18 cellular contexts compared by ENCODE assay signal in genomic region chr13:113751491-113751890, GRCh38. TPM values are rescaled to one million over a fixed set of nuclear protein-coding genes. Genes with fewer than 3 reads are reported as not detected.
DNase-seq lines count a peak whose midpoint lies in the region; ATAC-seq, FAIRE-seq and TF ChIP-seq lines count a peak whose summit lies in the region.
"Had no signal": no experiment of that assay in that cellular context is flagged by ENCODE, and none has a peak within 500 bp of the region (broad histone marks: within the 10 kb centered on the region; RNA-seq: fewer than 3 reads in every experiment).

No MANE protein-coding gene starts in this region.

- H3K4ac ChIP-seq in H1 (replicated peaks; ENCODE audit: insufficient read length, low read depth, low read length): no peak overlapping the region

- H2AFZ ChIP-seq in H1 (ENCODE audit: low read length): no peak overlapping the region
- H2AFZ ChIP-seq in osteoblast (ENCODE audit: low read length): no peak overlapping the region

- H3K27me3 Mint-ChIP-seq in stimulated activated memory B cell treated with anti-CD40 and anti-IgM and Interleukin-4, amounts not matched to agents 10 μg/mL and 1 μg/mL and 100 μg/mL, for 72 hours: no peaks in the 10 kb centered on the region
- H3K27me3 Mint-ChIP-seq: CD4-positive, alpha-beta T cell had no signal

- H4K5ac ChIP-seq in H1 (ENCODE audit: insufficient read length, low read depth, low read length): no peak overlapping the region

- H3K4me3 ChIP-seq in H1 (ENCODE audit: extremely low read depth in 1 of 4, insufficient read depth in 2 of 4, low read depth in 3 of 4, low read length in 4 of 4) (no peak overlapping the region), osteoblast (ENCODE audit: insufficient read depth, low read length) (no peak overlapping the region), aorta (ENCODE audit: low read length in 2 of 2) (no peak overlapping the region)
- H3K4me3 ChIP-seq: HAP-1 had no signal

- H4K20me1 ChIP-seq in H1 (replicated peaks in 1 of 2; ENCODE audit: control insufficient read depth in 1 of 2, insufficient read depth in 2 of 2, low read length in 2 of 2) (peaks cover 0 to 8% of the 10 kb centered on the region in 2 experiments), osteoblast (ENCODE audit: insufficient read depth, low read length) (no peaks in the 10 kb centered on the region)

- TF ChIP-seq CTCF in H1 (IDR thresholded peaks at IDR 0.05; ENCODE audit: control extremely low read depth in 1 of 3, insufficient read depth in 1 of 3, low read depth in 1 of 3, low read length in 3 of 3) (no peak), osteoblast (IDR thresholded peaks at IDR 0.05; ENCODE audit: extremely low read depth, low read depth, low read length) (no peak)

- POLR2A ChIA-PET in H1 (lab: Charles Lee; ENCODE audit: partially characterized antibody): no interaction called here

- no peak overlapping the region for H3K18ac ChIP-seq in H1 (ENCODE audit: extremely low read depth, low read length)

- H3K56ac ChIP-seq in H1 (replicated peaks; ENCODE audit: insufficient read length, low read depth, low read length): no peak overlapping the region

- ATAC-seq in aorta (ENCODE audit: low FRiP score): no peak
- no peak for ATAC-seq in HG02973 (IDR thresholded peaks at IDR 0.05; ENCODE audit: unreplicated experiment)
- ATAC-seq in stimulated activated memory B cell treated with anti-CD40 and anti-IgM and Interleukin-4, amounts not matched to agents 10 μg/mL and 1 μg/mL and 100 μg/mL, for 72 hours: no peak

- DNase-seq in H1 (ENCODE audit: low read depth in 1 of 2, low spot score in 2 of 2): no peak
- DNase-seq in osteoblast (ENCODE audit: insufficient read length, low spot score, missing footprints): peak; percentile 35
- DNase-seq in aorta: peak; percentile 22 to 57
- DNase-seq in activated naive CD4-positive, alpha-beta T cell (lab: John Stamatoyannopoulos, UW): no peak
- DNase-seq: ACHN; BE2C; C1 segment of cervical spinal cord; Caco-2; CD4-positive, alpha-beta T cell; DMS153; DMS79; GDM1 had no signal

- H2BK15ac ChIP-seq in H1 (ENCODE audit: low read length): peak overlapping the region; percentile 95; the same call in 1 of the 2 replicates

- no peak overlapping the region for H3K4me2 ChIP-seq in H1 (ENCODE audit: insufficient read depth in 1 of 2, low read depth in 2 of 2, low read length in 2 of 2)
- H3K4me2 ChIP-seq in osteoblast (ENCODE audit: insufficient read depth, low read length): no peak overlapping the region

- 0 out of 7 replicates have a peak, but pooled peaks cover 0 to 2% (median 0%) of the 10 kb centered on the region in 4 experiments for H3K27me3 ChIP-seq in H1 (replicated peaks in 1 of 4; ENCODE audit: control insufficient read depth in 3 of 4, extremely low read depth in 1 of 4, insufficient read depth in 3 of 4, low read length in 3 of 4)
- peaks cover 4% of the 10 kb centered on the region for H3K27me3 ChIP-seq in osteoblast (ENCODE audit: insufficient read depth, low read length)
- H3K27me3 ChIP-seq in aorta (ENCODE audit: control insufficient read depth in 1 of 2, insufficient read depth in 2 of 2, low read length in 1 of 2): no peaks in the 10 kb centered on the region
- H3K27me3 ChIP-seq: BE2C had no signal

- H3K36me3 Mint-ChIP-seq in stimulated activated memory B cell treated with anti-CD40 and anti-IgM and Interleukin-4, amounts not matched to agents 10 μg/mL and 1 μg/mL and 100 μg/mL, for 72 hours: no peaks in the 10 kb centered on the region

- peak overlapping the region; percentile 54 for H3K27ac ChIP-seq in angular gyrus (ENCODE audit: low read depth, low read length)
- no peak overlapping the region for H3K27ac ChIP-seq in H1 (ENCODE audit: low read depth, low read length)
- no peak overlapping the region for H3K27ac ChIP-seq in osteoblast (ENCODE audit: low read depth, low read length)
- no peak overlapping the region for H3K27ac ChIP-seq in aorta (ENCODE audit: low read depth in 1 of 2, low read length in 2 of 2)

- peaks cover 10% of the 10 kb centered on the region for H3K9me3 Mint-ChIP-seq in stimulated activated memory B cell treated with anti-CD40 and anti-IgM and Interleukin-4, amounts not matched to agents 10 μg/mL and 1 μg/mL and 100 μg/mL, for 72 hours
- H3K9me3 Mint-ChIP-seq: CD4-positive, alpha-beta T cell had no signal

- no peak for FAIRE-seq in H1 (lab: Jason Lieb, UNC)
- FAIRE-seq: A204.1, GM12892 had no signal

- H2BK120ac ChIP-seq in H1 (replicated peaks; ENCODE audit: low read depth, low read length): no peak overlapping the region

- H3K27ac Mint-ChIP-seq in stimulated activated memory B cell treated with anti-CD40 and anti-IgM and Interleukin-4, amounts not matched to agents 10 μg/mL and 1 μg/mL and 100 μg/mL, for 72 hours: no peak overlapping the region
- H3K27ac Mint-ChIP-seq: CD4-positive, alpha-beta T cell had no signal

- no peak overlapping the region for H3K4me3 Mint-ChIP-seq in stimulated activated memory B cell treated with anti-CD40 and anti-IgM and Interleukin-4, amounts not matched to agents 10 μg/mL and 1 μg/mL and 100 μg/mL, for 72 hours
- H3K4me3 Mint-ChIP-seq: CD4-positive, alpha-beta T cell had no signal

- H3K23me2 ChIP-seq in H1 (ENCODE audit: low read depth, low read length): 0 out of 2 replicates have a peak, but pooled peaks cover 4% of the 10 kb centered on the region

- TF ChIP-seq POLR2A in H1 (IDR thresholded peaks at IDR 0.05; ENCODE audit: control extremely low read depth in 1 of 2, low read depth in 2 of 2, low read length in 2 of 2): no peak

- CTCF ChIA-PET in H1 (lab: Charles Lee; ENCODE audit: partially characterized antibody): no interaction called here

- 86% methylated on average over 19 of the region's 19 CpGs; no CpG with 5 or more reads in 1 of the 2 experiments for WGBS in H1 (ENCODE audit: extremely low coverage in 1 of 2, insufficient coverage in 1 of 2, insufficient read length in 1 of 2, insufficient replicate concordance in 2 of 2, low coverage in 1 of 2, low lambda C conversion rate in 2 of 2, missing lambda C conversion rate in 1 of 2), 2 experiments
- WGBS in aorta, 2 donors: 87 to 90% methylated on average over 19 of the region's 19 CpGs

- H2BK5ac ChIP-seq in H1 (ENCODE audit: low read depth, low read length): no peak overlapping the region

- no peak overlapping the region for H2AK5ac ChIP-seq in H1 (ENCODE audit: low read depth, low read length)

- intact Hi-C loops in aorta (cut with DNase I): no loop called here

- 0 out of 2 replicates have a peak overlapping the region, but pooled peaks have one; percentile 69 for H2BK12ac ChIP-seq in H1 (ENCODE audit: low read depth, low read length)

- 0 out of 7 replicates have a peak, but pooled peaks cover 0 to 2% (median 0%) of the 10 kb centered on the region in 4 experiments for H3K4me1 ChIP-seq in H1 (replicated peaks in 1 of 4; ENCODE audit: control insufficient read depth in 3 of 4, insufficient read depth in 4 of 4, low read length in 3 of 4)
- no peaks in the 10 kb centered on the region for H3K4me1 ChIP-seq in osteoblast (ENCODE audit: insufficient read depth, low read length)
- H3K4me1 ChIP-seq in aorta (ENCODE audit: control insufficient read depth in 1 of 2, insufficient read depth in 2 of 2, low read length in 2 of 2): no peaks in the 10 kb centered on the region
- H3K4me1 ChIP-seq: Caco-2, HAP-1 had no signal

- H3K36me3 ChIP-seq in H1 (ENCODE audit: control insufficient read depth in 2 of 4, insufficient read depth in 4 of 4, low read length in 3 of 4) (no peaks in the 10 kb centered on the region; a peak in 1 of 8 replicates), osteoblast (ENCODE audit: insufficient read depth, low read length) (no peaks in the 10 kb centered on the region), aorta (ENCODE audit: control insufficient read depth in 1 of 2, insufficient read depth in 2 of 2, low read length in 1 of 2) (no peaks in the 10 kb centered on the region)
- H3K36me3 ChIP-seq: BE2C, HAP-1 had no signal

- TF ChIP-seq RAD21 in H1 (IDR thresholded peaks at IDR 0.05 in 1 of 2, conservative IDR thresholded peaks at IDR 0.05 in 1 of 2; ENCODE audit: low read depth in 2 of 2, low read length in 2 of 2): no peak

- H3K79me2 ChIP-seq in H1 (ENCODE audit: control insufficient read depth in 1 of 2, insufficient read depth in 2 of 2, low read length in 2 of 2): no peaks in the 10 kb centered on the region
- no peaks in the 10 kb centered on the region for H3K79me2 ChIP-seq in osteoblast (ENCODE audit: insufficient read depth, low read length)

- H2BK20ac ChIP-seq in H1 (ENCODE audit: low read length): no peak overlapping the region

- no peak overlapping the region for H3K23ac ChIP-seq in H1 (ENCODE audit: insufficient read length)

- H3K9ac ChIP-seq in H1 (replicated peaks in 1 of 4; ENCODE audit: extremely low read depth in 1 of 4, low read depth in 3 of 4, low read length in 3 of 4): no peak overlapping the region

- H4K8ac ChIP-seq in H1 (ENCODE audit: extremely low read depth, insufficient read depth, low read length): no peak overlapping the region

- TF ChIP-seq EP300 in H1 (IDR thresholded peaks at IDR 0.05; ENCODE audit: borderline replicate concordance in 1 of 2, low read depth in 2 of 2, low read length in 2 of 2): no peak

- H3K9me3 ChIP-seq in H1 (ENCODE audit: insufficient read depth in 2 of 2, low read depth in 1 of 2, low read length in 1 of 2) (peaks cover 9 to 10% of the 10 kb centered on the region in 2 experiments; a peak in 3 of 4 replicates), osteoblast (ENCODE audit: low read depth, low read length) (no peaks in the 10 kb centered on the region), aorta (ENCODE audit: control insufficient read depth, low read length) (no peaks in the 10 kb centered on the region)
- H3K9me3 ChIP-seq: BE2C, Caco-2, HAP-1 had no signal

- H4K91ac ChIP-seq in H1 (replicated peaks; ENCODE audit: insufficient read length, low read length): no peak overlapping the region

- no peaks in the 10 kb centered on the region; the same call in 1 of the 2 replicates for H3K79me1 ChIP-seq in H1 (ENCODE audit: low read depth, low read length)

- no peaks in the 10 kb centered on the region for H3K4me1 Mint-ChIP-seq in stimulated activated memory B cell treated with anti-CD40 and anti-IgM and Interleukin-4, amounts not matched to agents 10 μg/mL and 1 μg/mL and 100 μg/mL, for 72 hours

- H3K14ac ChIP-seq in H1 (ENCODE audit: insufficient read length): no peak overlapping the region

TF ChIP-seq in H1, 55 proteins besides CTCF, POLR2A, EP300 and RAD21 (continues in another document):
- no peak for TF ChIP-seq TAF7 (optimal IDR thresholded peaks at IDR 0.05; ENCODE audit: borderline replicate concordance, low read depth, low read length)

RNA-seq across cellular contexts. Expression of gene TMEM255B, which starts 7.5 kb away (rescaled TPM):
- total RNA-seq in H1 (2021; fragmentation: NEBNext Ultra II Directional; extraction: Animal tissue kit (Norgen Biotek cat#: 25700)): 2.7 and 4.4 TPM in 2 replicates
- 3.4 and 5.0 TPM in 2 replicates for polyA plus RNA-seq in H1 (2011; rRNA removed)
- 4.2 TPM for polyA plus RNA-seq in H1 (2011; cell fraction: cytosol; rRNA removed)
- 7.2 TPM for polyA plus RNA-seq in H1 (2011; cell fraction: nucleus; rRNA removed)
- polyA plus RNA-seq in H1 (2012, experiment 1 of 2): 3.0 to 4.2 TPM (median 3.7 TPM) in 4 replicates
- 1.4 TPM for polyA plus RNA-seq in H1 (2012, experiment 2 of 2)
- polyA plus RNA-seq in H1 (2013, experiment 1 of 2): 1.6 TPM
- 2.3 TPM for polyA plus RNA-seq in H1 (2013, experiment 2 of 2)
- polyA minus RNA-seq in H1 (2011; rRNA and poly(A)+ RNA removed): 0.50 and 1.6 TPM in 2 replicates
- 2.0 TPM for polyA minus RNA-seq in H1 (2011; cell fraction: cytosol; rRNA and poly(A)+ RNA removed)
- polyA minus RNA-seq in H1 (2011; cell fraction: nucleus; rRNA and poly(A)+ RNA removed): 2.2 TPM
- total RNA-seq in osteoblast: 1.8 and 2.9 TPM in 2 replicates
- total RNA-seq in aorta: 10 to 100 TPM; 36.6 to 67.3 TPM
- polyA plus RNA-seq in aorta: 1 to 10 TPM in 1 of 2 donors, under 1 TPM in 1; 0.63 to 4.3 TPM

Comparison
In these comparisons a context has a peak if more than half of its experiments do, and no peak if none do; other contexts are left out.
1. DNase-seq: peak in osteoblast (single experiment) and aorta (2 of 2); none in H1 (0 of 2) and activated naive CD4-positive, alpha-beta T cell (0 of 4).